Comparison of ENCODE assay signal across 8 cellular contexts in genomic region chr3:9901967-9902366, GRCh38. TPM values are rescaled to one million over a fixed set of nuclear protein-coding genes. Genes with fewer than 3 reads are reported as not detected.
A peak's percentile ranks its signal among the peaks of the same experiment; 100 is the strongest.
DNase-seq lines count a peak whose midpoint lies in the region; ATAC-seq and TF ChIP-seq lines count a peak whose summit lies in the region.
"Had no signal": no experiment of that assay in that cellular context is flagged by ENCODE, and none has a peak within 500 bp of the region (broad histone marks: within the 10 kb centered on the region; RNA-seq: fewer than 3 reads in every experiment).

No MANE protein-coding gene starts in this region.

- H3K4me3 ChIP-seq in duodenal mucosa (ENCODE audit: low read depth in 1 of 2, low read length in 2 of 2) (peak overlapping the region; percentile 78 to 87), stomach (peak overlapping the region in 1 of 4 donors; percentile 48), esophagus muscularis mucosa (no peak overlapping the region), H7 (ENCODE audit: insufficient read depth, low read depth, low read length) (no peak overlapping the region)

- ATAC-seq in GM21381 (IDR thresholded peaks at IDR 0.05; ENCODE audit: unreplicated experiment) = no peak

- H3K27ac ChIP-seq in duodenal mucosa (ENCODE audit: low read depth, low read length) (no peak overlapping the region), stomach (peak overlapping the region; percentile 81 to 88 (median 87)), esophagus muscularis mucosa (replicated peaks in 1 of 4) (no peak overlapping the region)

- H3K36me3 ChIP-seq in duodenal mucosa (ENCODE audit: control insufficient read depth in 1 of 2, insufficient read depth in 2 of 2, low read length in 2 of 2) (peaks cover 3 to 7% of the 10 kb centered on the region in 2 donors), stomach (peaks cover 0 to 5% (median under 1%) of the 10 kb centered on the region in 4 donors), esophagus muscularis mucosa (no peaks in the 10 kb centered on the region), H7 (replicated peaks; ENCODE audit: control insufficient read depth, insufficient read depth, low read length) (no peaks in the 10 kb centered on the region; the same call in 1 of the 2 replicates)

- peak overlapping the region; percentile 80 for H3K27ac Mint-ChIP-seq in activated CD4-positive, alpha-beta T cell treated with anti-CD3 and anti-CD28 coated beads, Interleukin-2, amount 10 ng/mL, durations not matched to agents 24 days and 14 days

- 50 to 64% (median 60%) methylated on average over 5 of the region's 5 CpGs for WGBS in stomach, 5 donors
- WGBS in esophagus muscularis mucosa = 72% methylated on average over 4 of the region's 5 CpGs

- TF ChIP-seq POLR2A in stomach (IDR thresholded peaks at IDR 0.05) = no peak
- no peak for TF ChIP-seq POLR2A in esophagus muscularis mucosa (IDR thresholded peaks at IDR 0.05; ENCODE audit: low read depth)

- H3K27me3 ChIP-seq in duodenal mucosa (ENCODE audit: control insufficient read depth in 1 of 2, insufficient read depth in 2 of 2, low read length in 2 of 2) (no peaks in the 10 kb centered on the region), stomach (no peaks in the 10 kb centered on the region), esophagus muscularis mucosa (no peaks in the 10 kb centered on the region), H7 (ENCODE audit: control insufficient read depth, insufficient read depth, low read length) (no peaks in the 10 kb centered on the region)

- TF ChIP-seq CTCF in stomach (IDR thresholded peaks at IDR 0.05) (no peak), esophagus muscularis mucosa (IDR thresholded peaks at IDR 0.05) (no peak)

- H3K4me1 Mint-ChIP-seq in activated CD4-positive, alpha-beta T cell treated with anti-CD3 and anti-CD28 coated beads, Interleukin-2, amount 10 ng/mL, durations not matched to agents 24 days and 14 days = peaks cover 30% of the 10 kb centered on the region

- no peaks in the 10 kb centered on the region for H3K27me3 Mint-ChIP-seq in activated CD4-positive, alpha-beta T cell treated with anti-CD3 and anti-CD28 coated beads, Interleukin-2, amount 10 ng/mL, durations not matched to agents 24 days and 14 days

- no peaks in the 10 kb centered on the region for H3K9me3 Mint-ChIP-seq in activated CD4-positive, alpha-beta T cell treated with anti-CD3 and anti-CD28 coated beads, Interleukin-2, amount 10 ng/mL, durations not matched to agents 24 days and 14 days

- DNase-seq in KG1 (lab: John Stamatoyannopoulos, UW) = peak; percentile 53
- DNase-seq in activated CD4-positive, alpha-beta T cell treated with anti-CD3 and anti-CD28 coated beads, Interleukin-2, amount 10 ng/mL, durations not matched to agents 24 days and 14 days = peak; percentile 79
- no peak for DNase-seq in stomach
- DNase-seq in esophagus muscularis mucosa (ENCODE audit: extremely low spot score) = no peak
- no peak for DNase-seq in H7
- DNase-seq: MM.1S had no signal

- H3K9me3 ChIP-seq in duodenal mucosa (ENCODE audit: control insufficient read depth in 1 of 2, low read length in 2 of 2) = no peaks in the 10 kb centered on the region
- no peaks in the 10 kb centered on the region for H3K9me3 ChIP-seq in stomach
- H3K9me3 ChIP-seq in esophagus muscularis mucosa = no peaks in the 10 kb centered on the region

- TF ChIP-seq EP300 in stomach (IDR thresholded peaks at IDR 0.05) = no peak
- no peak for TF ChIP-seq EP300 in esophagus muscularis mucosa (IDR thresholded peaks at IDR 0.05)

- H3K36me3 Mint-ChIP-seq in activated CD4-positive, alpha-beta T cell treated with anti-CD3 and anti-CD28 coated beads, Interleukin-2, amount 10 ng/mL, durations not matched to agents 24 days and 14 days (ENCODE audit: low read depth) = peaks cover 2% of the 10 kb centered on the region

- peak overlapping the region; percentile 86 to 96 for H3K9ac ChIP-seq in duodenal mucosa (ENCODE audit: low read depth in 1 of 2, low read length in 2 of 2)

- H3K4me1 ChIP-seq in duodenal mucosa (ENCODE audit: control insufficient read depth in 1 of 2, insufficient read depth in 2 of 2, low read length in 2 of 2) (peaks cover 35 to 42% of the 10 kb centered on the region in 2 donors), stomach (peaks cover 35 to 56% (median 46%) of the 10 kb centered on the region in 4 donors), esophagus muscularis mucosa (peaks cover 0 to 36% (median 23%) of the 10 kb centered on the region in 4 donors)

- intact Hi-C loops in activated CD4-positive, alpha-beta T cell treated with anti-CD3 and anti-CD28 coated beads, Interleukin-2, amount 10 ng/mL, durations not matched to agents 24 days and 14 days (cut with micrococcal nuclease) = loop anchor here (1.0 to 2.0 kb wide), 2 partner anchors 12 to 15 kb away; partner anchors contain the start of genes IL17RC and JAGN1
- intact Hi-C loops in stomach (cut with DNase I; ENCODE audit: low total_unique reads) (no loop called here), esophagus muscularis mucosa (cut with DNase I) (no loop called here)

- peak overlapping the region; percentile 71 for H3K4me3 Mint-ChIP-seq in activated CD4-positive, alpha-beta T cell treated with anti-CD3 and anti-CD28 coated beads, Interleukin-2, amount 10 ng/mL, durations not matched to agents 24 days and 14 days

RNA-seq across cellular contexts. Expression of gene IL17RE, which starts 0.7 kb away (rescaled TPM):
- total RNA-seq in activated CD4-positive, alpha-beta T cell treated with anti-CD3 and anti-CD28 coated beads, Interleukin-2, amount 10 ng/mL, durations not matched to agents 24 days and 14 days = 1.1 TPM in 2 replicates
- 100 to 1,000 TPM in 2 of 5 donors, 10 to 100 TPM in 3; 11.4 to 301 (median 60.1) TPM for total RNA-seq in stomach
- 10 to 100 TPM; 10.3 to 22.0 (median 13.0) TPM for polyA plus RNA-seq in stomach
- total RNA-seq in esophagus muscularis mucosa = 1 to 10 TPM in 3 of 4 donors, under 1 TPM in 1; 0.99 to 1.7 (median 1.2) TPM
- 1.5 and 1.9 TPM in 2 replicates for total RNA-seq in H7 (2014; rRNA removed; shearing (Covaris generic))

RNA-seq across cellular contexts. Expression of gene JAGN1, which starts 11.6 kb away (rescaled TPM):
- total RNA-seq in activated CD4-positive, alpha-beta T cell treated with anti-CD3 and anti-CD28 coated beads, Interleukin-2, amount 10 ng/mL, durations not matched to agents 24 days and 14 days = 39.5 and 41.0 TPM in 2 replicates
- total RNA-seq in stomach = 10 to 100 TPM in 3 of 5 donors, 1 to 10 TPM in 1, not detected in 1; 9.4 to 28.4 (median 20.7) TPM
- polyA plus RNA-seq in stomach = 10 to 100 TPM; 26.5 to 56.6 (median 37.7) TPM
- 10 to 100 TPM; 17.9 to 39.8 (median 26.4) TPM for total RNA-seq in esophagus muscularis mucosa
- total RNA-seq in H7 (2014; rRNA removed; shearing (Covaris generic)) = 15.0 and 15.1 TPM in 2 replicates

RNA-seq across cellular contexts. Expression of gene IL17RC, which starts 14.9 kb away (rescaled TPM):
- 0.28 and 0.42 TPM in 2 replicates for total RNA-seq in activated CD4-positive, alpha-beta T cell treated with anti-CD3 and anti-CD28 coated beads, Interleukin-2, amount 10 ng/mL, durations not matched to agents 24 days and 14 days
- 100 to 1,000 TPM in 3 of 5 donors, 10 to 100 TPM in 2; 20.1 to 284 (median 111) TPM for total RNA-seq in stomach
- polyA plus RNA-seq in stomach = 10 to 100 TPM; 24.2 to 40.6 (median 25.5) TPM
- 10 to 100 TPM; 40.3 to 60.4 (median 51.3) TPM for total RNA-seq in esophagus muscularis mucosa
- 11.6 and 15.3 TPM in 2 replicates for total RNA-seq in H7 (2014; rRNA removed; shearing (Covaris generic))

RNA-seq across cellular contexts. Expression of gene CIDEC, which starts 21.9 kb away (rescaled TPM):
- not detected in 2 replicates for total RNA-seq in activated CD4-positive, alpha-beta T cell treated with anti-CD3 and anti-CD28 coated beads, Interleukin-2, amount 10 ng/mL, durations not matched to agents 24 days and 14 days
- total RNA-seq in stomach (1 to 10 TPM in 3 of 5 donors, not detected in 2; 1.5 to 3.3 (median 2.3) TPM), esophagus muscularis mucosa (1 to 10 TPM in 2 of 4 donors, under 1 TPM in 2; 0.78 to 2.4 (median 1.0) TPM)
- 10 to 100 TPM in 1 of 3 donors, 1 to 10 TPM in 1, under 1 TPM in 1; 0.63 to 21.4 (median 1.7) TPM for polyA plus RNA-seq in stomach
- not detected in 2 replicates for total RNA-seq in H7 (2014; rRNA removed; shearing (Covaris generic))

RNA-seq across cellular contexts. Expression of gene CRELD1, which starts 31.7 kb away (rescaled TPM):
- 22.7 and 23.4 TPM in 2 replicates for total RNA-seq in activated CD4-positive, alpha-beta T cell treated with anti-CD3 and anti-CD28 coated beads, Interleukin-2, amount 10 ng/mL, durations not matched to agents 24 days and 14 days
- 10 to 100 TPM in 4 of 5 donors, 1 to 10 TPM in 1; 6.2 to 71.5 (median 23.9) TPM for total RNA-seq in stomach
- 10 to 100 TPM in 2 of 3 donors, 1 to 10 TPM in 1; 7.5 to 52.3 (median 21.6) TPM for polyA plus RNA-seq in stomach
- 10 to 100 TPM; 38.6 to 62.9 (median 52.0) TPM for total RNA-seq in esophagus muscularis mucosa
- total RNA-seq in H7 (2014; rRNA removed; shearing (Covaris generic)) = 22.2 and 30.2 TPM in 2 replicates

Comparison
In these comparisons a context has a peak if more than half of its experiments do, and no peak if none do; other contexts are left out.
1. DNase-seq: peak in KG1 (single experiment) and activated CD4-positive, alpha-beta T cell treated with anti-CD3 and anti-CD28 coated beads, Interleukin-2, amount 10 ng/mL, durations not matched to agents 24 days and 14 days (single experiment); none in stomach (single experiment), esophagus muscularis mucosa (single experiment) and H7 (single experiment).
2. H3K27ac ChIP-seq: peak in stomach (5 of 5); none in duodenal mucosa (single experiment) and esophagus muscularis mucosa (0 of 4).
3. H3K4me3 ChIP-seq: peak in duodenal mucosa (2 of 2); none in esophagus muscularis mucosa (0 of 4) and H7 (single experiment).